ENCODE assay signal across 29 cellular contexts in the genomic region with DNA sequence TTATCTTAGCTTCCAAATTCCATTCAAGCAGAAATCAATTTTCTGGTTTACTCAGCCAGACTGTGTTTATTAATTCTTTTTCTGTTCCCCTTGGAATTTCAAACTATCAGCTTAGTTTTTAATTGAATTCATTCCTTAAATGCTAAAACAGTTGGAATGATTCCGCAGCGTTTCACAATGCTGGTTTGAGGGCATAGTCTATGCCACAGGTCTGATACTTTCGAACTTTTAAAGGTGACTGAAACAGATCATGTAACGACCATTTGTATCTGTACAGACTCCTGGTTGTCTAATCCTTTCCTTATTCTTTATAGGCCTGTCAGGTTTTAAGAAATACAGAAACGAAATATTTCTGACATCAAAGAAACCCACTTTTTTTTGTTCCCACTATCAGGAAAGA. TPM values are rescaled to one million over a fixed set of nuclear protein-coding genes. Genes with fewer than 3 reads are reported as not detected.
"Had no signal": no experiment of that assay in that cellular context is flagged by ENCODE, and none has a peak within 500 bp of the region (broad histone marks: within the 10 kb centered on the region; RNA-seq: fewer than 3 reads in every experiment).

No MANE protein-coding gene starts in this region.

- DNase-seq: islet precursor cell; left ventricle myocardium superior; lower lobe of right lung; mammary epithelial cell; mesenchymal stem cell; naive B cell; natural killer cell; nephron progenitor cell; occipital lobe; ovary; retina; right cardiac atrium; sigmoid colon; small intestine; stimulated activated CD4-positive, alpha-beta T cell treated with anti-CD3 and anti-CD28 coated beads, Interleukin-1b, Interleukin-23, amount 100 ng/mL, for 48 hours; stimulated activated CD4-positive, alpha-beta T cell treated with anti-CD3 and anti-CD28 coated beads, Interleukin-2, amount 100 ng/mL, for 48 hours; stimulated activated CD4-positive, alpha-beta T cell treated with anti-CD3 and anti-CD28 coated beads, Interleukin-4, amount 100 ng/mL, for 4 hours; stimulated activated CD8-positive, alpha-beta memory T cell treated with anti-CD3 and anti-CD28 coated beads, Interleukin-4, amount 100 ng/mL, for 48 hours; stimulated activated naive CD4-positive, alpha-beta T cell treated with Interleukin-2 at 50 U/mL for 16 hours; stimulated activated naive CD8-positive, alpha-beta T cell treated with anti-CD3 and anti-CD28 coated beads, Interleukin-15, amount 100 ng/mL, for 72 hours; substantia nigra; uterus had no signal

- H3K36me3 ChIP-seq: lower lobe of right lung, neural progenitor cell, neutrophil, ovary, sigmoid colon, tibial nerve, uterus had no signal

- H3K27ac ChIP-seq: hepatocyte, lower lobe of right lung, neural progenitor cell, neutrophil, ovary, sigmoid colon, tibial nerve, uterus had no signal

- H3K27me3 ChIP-seq: hepatocyte, neural progenitor cell, neutrophil, ovary, sigmoid colon, tibial nerve, uterus had no signal

- FAIRE-seq: small intestine had no signal

- H2AFZ ChIP-seq: hepatocyte, neural progenitor cell had no signal

- H3K9me3 ChIP-seq: lower lobe of right lung, neutrophil, ovary, sigmoid colon, tibial nerve, uterus had no signal

- H3K4me1 ChIP-seq: lower lobe of right lung, neural progenitor cell, sigmoid colon, tibial nerve, uterus had no signal

- ATAC-seq: left ventricle myocardium superior; lower lobe of right lung; natural killer cell; right cardiac atrium; stimulated activated memory B cell treated with anti-CD40 and anti-IgM and Interleukin-4, amounts not matched to agents 10 μg/mL and 1 μg/mL and 100 μg/mL, for 72 hours; stimulated activated naive CD8-positive, alpha-beta T cell treated with anti-CD3 and anti-CD28 coated beads, Interleukin-15, amount 100 ng/mL, for 72 hours had no signal

- H3K4me3 ChIP-seq: hepatocyte, lower lobe of right lung, neural progenitor cell, ovary, sigmoid colon, tibial nerve, uterus had no signal

- H3K79me2 ChIP-seq: hepatocyte had no signal

- H3K9ac ChIP-seq: neural progenitor cell had no signal

- H3K4me2 ChIP-seq: hepatocyte, neural progenitor cell had no signal

RNA-seq across cellular contexts. Expression of a gene that starts 45.4 kb away (rescaled TPM):
- total RNA-seq: hepatocyte, kidney epithelial cell, left ventricle myocardium superior, ureter had no signal
- polyA plus RNA-seq: mammary epithelial cell, right cardiac atrium had no signal
